Comparison of ENCODE assay signal across 8 cellular contexts in genomic region chr1:201559679-201560162, GRCh38. TPM values are rescaled to one million over a fixed set of nuclear protein-coding genes. Genes with fewer than 3 reads are reported as not detected.
A peak's percentile ranks its signal among the peaks of the same experiment; 100 is the strongest.
DNase-seq lines count a peak whose midpoint lies in the region; ATAC-seq and TF ChIP-seq lines count a peak whose summit lies in the region.

No MANE protein-coding gene starts in this region.

- peak; percentile 17 for DNase-seq in NK-92 treated with Interleukin-12 subunit alpha and Interleukin-12 subunit beta, amount 100 ng/mL, for 24 hours (lab: John Stamatoyannopoulos, UW)
- no peak for DNase-seq in NK-92 (lab: John Stamatoyannopoulos, UW; ENCODE audit: unreplicated experiment)
- DNase-seq in NCI-H748 treated with DMSO at 0.1 percent for 48 hours (lab: John Stamatoyannopoulos, UW) = peak; percentile 37
- DNase-seq in activated CD4-positive, alpha-beta memory T cell treated with anti-CD3 and anti-CD28 coated beads for 36 hours = peak; percentile 79
- DNase-seq in effector CD8-positive, alpha-beta T cell (lab: John Stamatoyannopoulos, UW) = peak; percentile 33
- DNase-seq in mesothelial cell of epicardium (ENCODE audit: low spot score in 2 of 2, unreplicated experiment in 2 of 2) = peak; percentile 73 to 87
- peak; percentile 39 to 54 for DNase-seq in stimulated activated CD8-positive, alpha-beta memory T cell treated with anti-CD3 and anti-CD28 coated beads, Interleukin-2, amount 100 ng/mL, for 48 hours (ENCODE audit: low read depth in 2 of 2)

- peaks cover 5% of the 10 kb centered on the region for H3K4me1 Mint-ChIP-seq in activated CD4-positive, alpha-beta memory T cell treated with anti-CD3 and anti-CD28 coated beads for 36 hours (ENCODE audit: low read depth)
- H3K4me1 Mint-ChIP-seq in mesothelial cell of epicardium = peaks cover 18% of the 10 kb centered on the region

- no peaks in the 10 kb centered on the region for H3K9me3 Mint-ChIP-seq in activated CD4-positive, alpha-beta memory T cell treated with anti-CD3 and anti-CD28 coated beads for 36 hours
- H3K9me3 Mint-ChIP-seq in mesothelial cell of epicardium = no peaks in the 10 kb centered on the region

- no peaks in the 10 kb centered on the region for H3K27me3 Mint-ChIP-seq in activated CD4-positive, alpha-beta memory T cell treated with anti-CD3 and anti-CD28 coated beads for 36 hours
- H3K27me3 Mint-ChIP-seq in mesothelial cell of epicardium (ENCODE audit: low read depth) = no peaks in the 10 kb centered on the region

- peak; percentile 77 for ATAC-seq in HG03175 (IDR thresholded peaks at IDR 0.05; ENCODE audit: unreplicated experiment)

- H3K36me3 Mint-ChIP-seq in activated CD4-positive, alpha-beta memory T cell treated with anti-CD3 and anti-CD28 coated beads for 36 hours = no peaks in the 10 kb centered on the region
- H3K36me3 Mint-ChIP-seq in mesothelial cell of epicardium = no peaks in the 10 kb centered on the region

- peak; percentile 88 for TF ChIP-seq CTCF in mesothelial cell of epicardium (IDR thresholded peaks at IDR 0.05; ENCODE audit: unreplicated experiment)

- no peak overlapping the region for H3K4me3 Mint-ChIP-seq in activated CD4-positive, alpha-beta memory T cell treated with anti-CD3 and anti-CD28 coated beads for 36 hours
- H3K4me3 Mint-ChIP-seq in mesothelial cell of epicardium = no peak overlapping the region

- intact Hi-C loops in activated CD4-positive, alpha-beta memory T cell treated with anti-CD3 and anti-CD28 coated beads for 36 hours (cut with micrococcal nuclease) = loop anchor here (1.0 kb wide), 2 partner anchors 145 to 234 kb away; no protein-coding TSS in a partner anchor

- CTCF ChIA-PET in activated CD4-positive, alpha-beta memory T cell treated with anti-CD3 and anti-CD28 coated beads for 36 hours (lab: Charles Lee) = interaction anchor here (0.6 to 5.6 kb wide), 31 partner anchors 8 to 307 kb away, joined by 3 to 125 read pairs (median 5); no protein-coding TSS in a partner anchor

- no peak overlapping the region for H3K27ac Mint-ChIP-seq in activated CD4-positive, alpha-beta memory T cell treated with anti-CD3 and anti-CD28 coated beads for 36 hours
- H3K27ac Mint-ChIP-seq in mesothelial cell of epicardium = no peak overlapping the region

- POLR2A ChIA-PET in activated CD4-positive, alpha-beta memory T cell treated with anti-CD3 and anti-CD28 coated beads for 36 hours (lab: Charles Lee) = no interaction called here

RNA-seq across cellular contexts. Expression of gene NAV1, which starts 20.8 kb away (rescaled TPM):
- 1 to 10 TPM; 2.2 to 2.6 TPM for total RNA-seq in activated CD4-positive, alpha-beta memory T cell treated with anti-CD3 and anti-CD28 coated beads for 36 hours
- 88.8 to 95.9 TPM (median 95.4 TPM) in 3 replicates for total RNA-seq in mesothelial cell of epicardium

RNA-seq across cellular contexts. Expression of gene CSRP1, which starts 52.8 kb away (rescaled TPM):
- total RNA-seq in activated CD4-positive, alpha-beta memory T cell treated with anti-CD3 and anti-CD28 coated beads for 36 hours = 10 to 100 TPM; 48.4 to 51.8 TPM
- 10.4 to 11.4 TPM (median 10.7 TPM) in 3 replicates for total RNA-seq in mesothelial cell of epicardium

Comparison
In these comparisons a context has a peak if more than half of its experiments do, and no peak if none do; other contexts are left out.
1. RNA of gene NAV1, which starts 20.8 kb away (total RNA-seq): 88.8 to 95.9 TPM in mesothelial cell of epicardium; 2.2 to 2.6 TPM in activated CD4-positive, alpha-beta memory T cell treated with anti-CD3 and anti-CD28 coated beads for 36 hours; every median in the first group is over 10 times any median in the second.